ENCODE assay signal across 1 cellular context in the genomic region with DNA sequence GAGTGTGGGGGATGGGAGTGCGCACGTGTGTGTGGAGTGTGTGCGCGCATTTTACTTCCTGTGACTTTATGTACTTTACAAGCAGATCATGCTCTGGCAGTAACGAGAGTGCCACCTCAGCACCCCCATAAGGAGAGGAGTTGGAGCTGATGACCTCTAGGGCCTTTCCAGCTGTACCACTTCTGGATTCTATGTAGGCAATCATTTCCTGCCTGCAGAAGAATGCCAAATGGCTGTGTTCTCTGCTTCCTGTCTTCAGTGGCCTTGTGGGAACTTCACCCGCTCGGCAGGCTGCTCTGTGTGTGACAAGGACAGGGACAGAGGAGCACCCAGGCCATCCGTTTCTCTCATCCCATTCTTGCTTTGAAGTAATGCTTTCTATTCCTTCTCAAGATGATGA.
TF ChIP-seq lines count a peak whose summit lies in the region.

No MANE protein-coding gene starts in this region.

TF ChIP-seq in K562, 482 proteins besides CTCF, POLR2A, EP300 and RAD21:
- TF ChIP-seq CSDE1 (IDR thresholded peaks at IDR 0.05) (no peak), JUNB (CRISPR knock-in tag; conservative IDR thresholded peaks at IDR 0.05) (no peak), XRCC5 (IDR thresholded peaks at IDR 0.05; ENCODE audit: low read depth, low read length) (no peak), VEZF1 (CRISPR knock-in tag; IDR thresholded peaks at IDR 0.05) (no peak)
